23 cellular contexts compared by ENCODE assay signal in genomic region chr12:3014641-3015040, GRCh38. TPM values are rescaled to one million over a fixed set of nuclear protein-coding genes. Genes with fewer than 3 reads are reported as not detected.
A peak's percentile ranks its signal among the peaks of the same experiment; 100 is the strongest.
DNase-seq lines count a peak whose midpoint lies in the region; ATAC-seq and TF ChIP-seq lines count a peak whose summit lies in the region.
"Had no signal": no experiment of that assay in that cellular context is flagged by ENCODE, and none has a peak within 500 bp of the region (broad histone marks: within the 10 kb centered on the region; RNA-seq: fewer than 3 reads in every experiment).

No MANE protein-coding gene starts in this region.

- H3K27me3 ChIP-seq in heart left ventricle (no peaks in the 10 kb centered on the region), right atrium auricular region (no peaks in the 10 kb centered on the region), GM23248 (replicated peaks; ENCODE audit: insufficient read depth) (no peaks in the 10 kb centered on the region)
- H3K27me3 ChIP-seq: transverse colon had no signal

- DNase-seq in heart left ventricle (peak in 2 of 5 donors; percentile 30 to 41), right atrium auricular region (ENCODE audit: low spot score) (no peak), fibroblast of villous mesenchyme (ENCODE audit: low read depth) (peak; percentile 33), lung microvascular endothelial cell (ENCODE audit: low read depth in 2 of 2) (peak; percentile 44 to 91), GM23248 (no peak), nucleus accumbens (lab: John Stamatoyannopoulos, UW) (no peak)
- DNase-seq: activated CD4-positive, alpha-beta T cell treated with anti-CD3 and anti-CD28 coated beads, Interleukin-2, amount 10 ng/mL, durations not matched to agents 7 days and 5 days; activated naive CD4-positive, alpha-beta T cell treated with anti-CD3 and anti-CD28 coated beads, Interleukin-2, amount 50 U/mL, for 16 hours; AML-193; amygdala; CD8-positive, alpha-beta memory T cell; GDM1; NCI-H1105; NCI-H2029; NCI-H226; RPMI8226; T-helper 2 cell; transverse colon had no signal

- TF ChIP-seq CTCF in heart left ventricle (IDR thresholded peaks at IDR 0.05) (no peak), right atrium auricular region (IDR thresholded peaks at IDR 0.05) (no peak), fibroblast of villous mesenchyme (IDR thresholded peaks at IDR 0.05; ENCODE audit: insufficient read depth, low read depth, low read length) (no peak)

- no peak overlapping the region for H2AFZ ChIP-seq in GM23248

- no peaks in the 10 kb centered on the region for H3K79me2 ChIP-seq in GM23248 (ENCODE audit: insufficient read depth)

- H4K20me1 ChIP-seq in GM23248 (ENCODE audit: insufficient read depth), result no peaks in the 10 kb centered on the region

- H3K9me2 ChIP-seq in GM23248 (ENCODE audit: insufficient read depth), result no peaks in the 10 kb centered on the region

- H3K4me1 ChIP-seq in heart left ventricle (peaks cover 0 to 17% (median 4%) of the 10 kb centered on the region in 12 donors), right atrium auricular region (peaks cover 0 to 8% of the 10 kb centered on the region in 2 donors), GM23248 (ENCODE audit: insufficient read depth) (0 out of 2 replicates have a peak, but pooled peaks cover 4% of the 10 kb centered on the region)
- H3K4me1 ChIP-seq: transverse colon had no signal

- H3K9me3 ChIP-seq in heart left ventricle (no peaks in the 10 kb centered on the region), right atrium auricular region (no peaks in the 10 kb centered on the region), GM23248 (ENCODE audit: low read depth) (no peaks in the 10 kb centered on the region)
- H3K9me3 ChIP-seq: transverse colon had no signal

- TF ChIP-seq POLR2A in heart left ventricle (IDR thresholded peaks at IDR 0.05), result no peak

- H3F3A ChIP-seq in GM23248 (ENCODE audit: insufficient read depth), result no peaks in the 10 kb centered on the region

- H3K9ac ChIP-seq in GM23248, result no peak overlapping the region

- no peak overlapping the region for H3K4me2 ChIP-seq in GM23248 (ENCODE audit: unreplicated experiment)

- intact Hi-C loops in heart left ventricle (cut with DNase I), result no loop called here

- ATAC-seq in heart left ventricle (peak; percentile 13 to 25 (median 21)), HG03571 (IDR thresholded peaks at IDR 0.05; ENCODE audit: unreplicated experiment) (no peak), GM19467 (IDR thresholded peaks at IDR 0.05; ENCODE audit: unreplicated experiment) (no peak)
- ATAC-seq: SK-N-SH treated with all-trans-retinoic acid at 6 μM for 48 hours had no signal

- H3K36me3 ChIP-seq in heart left ventricle, result peaks cover 0 to 14% (median 0%) of the 10 kb centered on the region in 9 donors
- peaks cover 14% of the 10 kb centered on the region for H3K36me3 ChIP-seq in right atrium auricular region
- no peaks in the 10 kb centered on the region for H3K36me3 ChIP-seq in GM23248 (ENCODE audit: low read depth)
- H3K36me3 ChIP-seq: transverse colon had no signal

- no peak overlapping the region for H3K27ac ChIP-seq in heart left ventricle
- H3K27ac ChIP-seq in right atrium auricular region, result no peak overlapping the region
- H3K27ac ChIP-seq in GM23248, result no peak overlapping the region
- H3K27ac ChIP-seq: coronary artery, transverse colon, VCaP had no signal

- H3K4me3 ChIP-seq in heart left ventricle, result no peak overlapping the region
- H3K4me3 ChIP-seq in right atrium auricular region, result no peak overlapping the region
- no peak overlapping the region for H3K4me3 ChIP-seq in fibroblast of villous mesenchyme (ENCODE audit: low read depth, low read length)
- H3K4me3 ChIP-seq in GM23248, result no peak overlapping the region
- H3K4me3 ChIP-seq: coronary artery, transverse colon had no signal

- 55 to 69% (median 66%) methylated on average over 16 of the region's 16 CpGs for WGBS in heart left ventricle, 4 donors
- WGBS in GM23248 (ENCODE audit: low coverage in 1 of 2, low lambda C conversion rate in 2 of 2, missing lambda C conversion rate in 2 of 2), 2 experiments, result 76 to 89% methylated on average over 12 to 16 of the region's 16 CpGs

- in situ Hi-C loops in GM23248 (cut with MboI), result no loop called here

RNA-seq across cellular contexts. Expression of gene TEAD4, which starts 55.4 kb away (rescaled TPM):
- total RNA-seq in heart left ventricle (10 to 100 TPM in 7 of 9 donors, 1 to 10 TPM in 2; 5.7 to 49.8 (median 16.1) TPM), right atrium auricular region (10 to 100 TPM; 12.9 to 41.5 TPM), fibroblast of villous mesenchyme (22.0 and 22.5 TPM in 2 replicates), lung microvascular endothelial cell (18.3 and 19.2 TPM in 2 replicates)
- polyA plus RNA-seq in heart left ventricle (10 to 100 TPM in 1 of 2 donors, 1 to 10 TPM in 1; 7.3 to 59.2 TPM), GM23248 (2016; fragmentation: Nextera tagmentation; extraction: Ambion mirVana) (13.2 and 13.8 TPM in 2 replicates)
- total RNA-seq in GM23248 (2014; rRNA removed; shearing (Covaris generic)), result 13.6 and 14.8 TPM in 2 replicates
- polyA plus RNA-seq: CD8-positive, alpha-beta memory T cell had no signal

Comparison
In these comparisons a context has a peak if more than half of its experiments do, and no peak if none do; other contexts are left out.
1. ATAC-seq: peak in heart left ventricle (4 of 4); none in HG03571 (single experiment) and GM19467 (single experiment).
2. DNase-seq: peak in fibroblast of villous mesenchyme (single experiment) and lung microvascular endothelial cell (2 of 2); none in right atrium auricular region (single experiment), GM23248 (single experiment) and nucleus accumbens (0 of 56).